20 cellular contexts compared by ENCODE assay signal in the genomic region with DNA sequence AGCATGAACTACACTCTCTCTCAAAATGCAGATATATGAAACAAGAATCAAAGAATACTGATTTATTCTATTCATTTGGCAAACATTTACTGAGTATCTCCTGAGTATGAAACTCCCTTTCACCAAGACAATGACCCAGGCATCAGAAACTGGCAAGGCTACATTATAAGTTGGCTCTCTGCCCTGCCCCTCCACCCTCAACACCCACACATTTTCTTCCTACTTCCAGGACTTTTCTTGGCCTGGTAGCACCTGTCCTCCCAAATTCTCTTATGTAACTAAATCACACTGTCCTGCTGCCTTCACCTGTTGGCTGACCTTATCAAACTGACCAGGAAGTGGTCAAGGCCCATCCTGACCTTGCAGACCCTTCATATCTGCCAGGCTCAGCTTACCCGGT. TPM values are rescaled to one million over a fixed set of nuclear protein-coding genes. Genes with fewer than 3 reads are reported as not detected.
"Had no signal": no experiment of that assay in that cellular context is flagged by ENCODE, and none has a peak within 500 bp of the region (broad histone marks: within the 10 kb centered on the region; RNA-seq: fewer than 3 reads in every experiment).

No MANE protein-coding gene starts in this region.

- H3K27me3 ChIP-seq: testis, vagina had no signal

- H3K4me3 Mint-ChIP-seq: activated CD4-positive, alpha-beta memory T cell treated with anti-CD3 and anti-CD28 coated beads for 36 hours; activated naive CD4-positive, alpha-beta T cell treated with anti-CD3 and anti-CD28 coated beads for 36 hours; activated T-cell treated with anti-CD3 and anti-CD28 coated beads, Interleukin-2, amount 50 U/mL, for 72 hours; neural crest cell; T-helper 2 cell treated with Interferon-gamma antibody and Interleukin-4, amounts not matched to agents 5 μg/mL and 100 μg/mL, for 36 hours had no signal

- H3K36me3 Mint-ChIP-seq: activated CD4-positive, alpha-beta memory T cell treated with anti-CD3 and anti-CD28 coated beads for 36 hours had no signal

- H3K36me3 ChIP-seq: heart right ventricle, vagina had no signal

- H3K27ac ChIP-seq: heart right ventricle, testis, vagina had no signal

- ATAC-seq: activated T-cell treated with anti-CD3 and anti-CD28 coated beads, Interleukin-2, amount 50 U/mL, for 72 hours; heart right ventricle; left ventricle myocardium superior; stimulated activated naive CD8-positive, alpha-beta T cell treated with anti-CD3 and anti-CD28 coated beads, Interleukin-15, Interleukin-2, amounts not matched to agents 100 U/mL and 50 U/mL, for 24 hours had no signal

- H3K9me3 Mint-ChIP-seq: activated CD4-positive, alpha-beta memory T cell treated with anti-CD3 and anti-CD28 coated beads for 36 hours had no signal

- H3K4me3 ChIP-seq: heart right ventricle, testis, vagina had no signal

- DNase-seq: activated CD4-positive, alpha-beta memory T cell treated with anti-CD3 and anti-CD28 coated beads for 36 hours; activated CD4-positive, alpha-beta T cell treated with anti-CD3 and anti-CD28 coated beads for 1 hour; activated naive CD4-positive, alpha-beta T cell treated with anti-CD3 and anti-CD28 coated beads for 36 hours; activated T-cell treated with anti-CD3 and anti-CD28 coated beads, Interleukin-2, amount 50 U/mL, for 72 hours; caudate nucleus; cortex of kidney; effector CD8-positive, alpha-beta T cell; heart right ventricle; islet precursor cell; left ventricle myocardium superior; mesendoderm; stimulated activated CD4-positive, alpha-beta T cell treated with anti-CD3 and anti-CD28 coated beads, Interleukin-12 subunit alpha, Interleukin-12 subunit beta, amount 100 ng/mL, for 4 hours; stimulated activated CD4-positive, alpha-beta T cell treated with anti-CD3 and anti-CD28 coated beads, Interleukin-2, amount 100 ng/mL, for 48 hours; stimulated activated CD8-positive, alpha-beta memory T cell treated with anti-CD3 and anti-CD28 coated beads, Interleukin-4, amount 100 ng/mL, for 48 hours; stimulated activated naive CD8-positive, alpha-beta T cell treated with anti-CD3 and anti-CD28 coated beads, Interleukin-15, Interleukin-2, amounts not matched to agents 100 U/mL and 50 U/mL, for 24 hours; testis had no signal

- H3K9me3 ChIP-seq: heart right ventricle, testis, vagina had no signal

- H3K27ac Mint-ChIP-seq: activated CD4-positive, alpha-beta memory T cell treated with anti-CD3 and anti-CD28 coated beads for 36 hours; activated naive CD4-positive, alpha-beta T cell treated with anti-CD3 and anti-CD28 coated beads for 36 hours; activated T-cell treated with anti-CD3 and anti-CD28 coated beads, Interleukin-2, amount 50 U/mL, for 72 hours; T-helper 2 cell treated with Interferon-gamma antibody and Interleukin-4, amounts not matched to agents 5 μg/mL and 100 μg/mL, for 36 hours had no signal

RNA-seq across cellular contexts. Expression of gene RASEF, which starts 3.5 kb away (rescaled TPM):
- total RNA-seq: activated CD4-positive, alpha-beta memory T cell treated with anti-CD3 and anti-CD28 coated beads for 36 hours; activated naive CD4-positive, alpha-beta T cell treated with anti-CD3 and anti-CD28 coated beads for 36 hours; activated T-cell treated with anti-CD3 and anti-CD28 coated beads, Interleukin-2, amount 50 U/mL, for 72 hours; left ventricle myocardium superior; osteocyte had no signal
